ENCODE assay signal across 1 cellular context in genomic region chr15:40593588-40594428, GRCh38.
A peak's percentile ranks its signal among the peaks of the same experiment; 100 is the strongest.
TF ChIP-seq lines count a peak whose summit lies in the region.

Gene KNL1 (plus strand): TSS chr15:40594249. CDS start chr15:40602932, 8,683 bp downstream.

TF ChIP-seq in HepG2, 621 proteins besides CTCF, POLR2A, EP300 and RAD21 (continued from another document and continues in another):
- TF ChIP-seq, protein P1, sequence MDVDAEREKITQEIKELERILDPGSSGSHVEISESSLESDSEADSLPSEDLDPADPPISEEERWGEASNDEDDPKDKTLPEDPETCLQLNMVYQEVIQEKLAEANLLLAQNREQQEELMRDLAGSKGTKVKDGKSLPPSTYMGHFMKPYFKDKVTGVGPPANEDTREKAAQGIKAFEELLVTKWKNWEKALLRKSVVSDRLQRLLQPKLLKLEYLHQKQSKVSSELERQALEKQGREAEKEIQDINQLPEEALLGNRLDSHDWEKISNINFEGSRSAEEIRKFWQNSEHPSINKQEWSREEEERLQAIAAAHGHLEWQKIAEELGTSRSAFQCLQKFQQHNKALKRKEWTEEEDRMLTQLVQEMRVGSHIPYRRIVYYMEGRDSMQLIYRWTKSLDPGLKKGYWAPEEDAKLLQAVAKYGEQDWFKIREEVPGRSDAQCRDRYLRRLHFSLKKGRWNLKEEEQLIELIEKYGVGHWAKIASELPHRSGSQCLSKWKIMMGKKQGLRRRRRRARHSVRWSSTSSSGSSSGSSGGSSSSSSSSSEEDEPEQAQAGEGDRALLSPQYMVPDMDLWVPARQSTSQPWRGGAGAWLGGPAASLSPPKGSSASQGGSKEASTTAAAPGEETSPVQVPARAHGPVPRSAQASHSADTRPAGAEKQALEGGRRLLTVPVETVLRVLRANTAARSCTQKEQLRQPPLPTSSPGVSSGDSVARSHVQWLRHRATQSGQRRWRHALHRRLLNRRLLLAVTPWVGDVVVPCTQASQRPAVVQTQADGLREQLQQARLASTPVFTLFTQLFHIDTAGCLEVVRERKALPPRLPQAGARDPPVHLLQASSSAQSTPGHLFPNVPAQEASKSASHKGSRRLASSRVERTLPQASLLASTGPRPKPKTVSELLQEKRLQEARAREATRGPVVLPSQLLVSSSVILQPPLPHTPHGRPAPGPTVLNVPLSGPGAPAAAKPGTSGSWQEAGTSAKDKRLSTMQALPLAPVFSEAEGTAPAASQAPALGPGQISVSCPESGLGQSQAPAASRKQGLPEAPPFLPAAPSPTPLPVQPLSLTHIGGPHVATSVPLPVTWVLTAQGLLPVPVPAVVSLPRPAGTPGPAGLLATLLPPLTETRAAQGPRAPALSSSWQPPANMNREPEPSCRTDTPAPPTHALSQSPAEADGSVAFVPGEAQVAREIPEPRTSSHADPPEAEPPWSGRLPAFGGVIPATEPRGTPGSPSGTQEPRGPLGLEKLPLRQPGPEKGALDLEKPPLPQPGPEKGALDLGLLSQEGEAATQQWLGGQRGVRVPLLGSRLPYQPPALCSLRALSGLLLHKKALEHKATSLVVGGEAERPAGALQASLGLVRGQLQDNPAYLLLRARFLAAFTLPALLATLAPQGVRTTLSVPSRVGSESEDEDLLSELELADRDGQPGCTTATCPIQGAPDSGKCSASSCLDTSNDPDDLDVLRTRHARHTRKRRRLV (CRISPR knock-in tag; IDR thresholded peaks at IDR 0.05) = no peak
- peak; percentile 90 for TF ChIP-seq ZBTB21 (CRISPR knock-in tag; IDR thresholded peaks at IDR 0.05)
- peak; percentile 53; the same call in 1 of the 2 replicates for TF ChIP-seq TAF1 (CRISPR knock-in tag; IDR thresholded peaks at IDR 0.05)
- peak; percentile 52; the same call in 1 of the 2 replicates for TF ChIP-seq SMC3 (IDR thresholded peaks at IDR 0.05; ENCODE audit: low read length)
- TF ChIP-seq MIER3 (CRISPR knock-in tag; IDR thresholded peaks at IDR 0.05; ENCODE audit: borderline replicate concordance) = peak; percentile 55; the same call in 1 of the 2 replicates
- TF ChIP-seq PBX3 (CRISPR knock-in tag; IDR thresholded peaks at IDR 0.05; ENCODE audit: borderline replicate concordance) = 0 out of 2 replicates have a peak, but pooled peaks have one; percentile 58
- TF ChIP-seq ZFP1 (CRISPR knock-in tag; IDR thresholded peaks at IDR 0.05) = peak; percentile 61; the same call in 1 of the 2 replicates
- TF ChIP-seq CBX2 (IDR thresholded peaks at IDR 0.05; ENCODE audit: low read depth, low read length) = no peak
- TF ChIP-seq CBX2 (CRISPR knock-in tag; IDR thresholded peaks at IDR 0.05; ENCODE audit: low read depth) = no peak
- TF ChIP-seq ZNF501 (CRISPR knock-in tag; IDR thresholded peaks at IDR 0.05) = peak; percentile 87
- no peak for TF ChIP-seq SETDB1 (CRISPR knock-in tag; IDR thresholded peaks at IDR 0.05; ENCODE audit: borderline replicate concordance)
- TF ChIP-seq RBM22 (optimal IDR thresholded peaks at IDR 0.05; ENCODE audit: low read length) = peak; percentile 93
- no peak for TF ChIP-seq SNRNP70 (IDR thresholded peaks at IDR 0.05; ENCODE audit: low read depth, low read length)
- peak; percentile 58 for TF ChIP-seq SNAPC2 (CRISPR knock-in tag; IDR thresholded peaks at IDR 0.05)
- TF ChIP-seq JUND (CRISPR knock-in tag; IDR thresholded peaks at IDR 0.05) = no peak; the same call in 1 of the 2 replicates
- peak; percentile 85; the same call in 1 of the 2 replicates for TF ChIP-seq BORCS8-MEF2B (CRISPR knock-in tag; IDR thresholded peaks at IDR 0.05)
- TF ChIP-seq ZHX1 (CRISPR knock-in tag; IDR thresholded peaks at IDR 0.05; ENCODE audit: low read depth) = peak; percentile 99
- TF ChIP-seq, protein P2, sequence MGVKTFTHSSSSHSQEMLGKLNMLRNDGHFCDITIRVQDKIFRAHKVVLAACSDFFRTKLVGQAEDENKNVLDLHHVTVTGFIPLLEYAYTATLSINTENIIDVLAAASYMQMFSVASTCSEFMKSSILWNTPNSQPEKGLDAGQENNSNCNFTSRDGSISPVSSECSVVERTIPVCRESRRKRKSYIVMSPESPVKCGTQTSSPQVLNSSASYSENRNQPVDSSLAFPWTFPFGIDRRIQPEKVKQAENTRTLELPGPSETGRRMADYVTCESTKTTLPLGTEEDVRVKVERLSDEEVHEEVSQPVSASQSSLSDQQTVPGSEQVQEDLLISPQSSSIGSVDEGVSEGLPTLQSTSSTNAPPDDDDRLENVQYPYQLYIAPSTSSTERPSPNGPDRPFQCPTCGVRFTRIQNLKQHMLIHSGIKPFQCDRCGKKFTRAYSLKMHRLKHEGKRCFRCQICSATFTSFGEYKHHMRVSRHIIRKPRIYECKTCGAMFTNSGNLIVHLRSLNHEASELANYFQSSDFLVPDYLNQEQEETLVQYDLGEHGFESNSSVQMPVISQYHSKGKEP (CRISPR knock-in tag; IDR thresholded peaks at IDR 0.05) = 0 out of 2 replicates have a peak, but pooled peaks have one; percentile 50
- TF ChIP-seq SALL1 (CRISPR knock-in tag; IDR thresholded peaks at IDR 0.05) = peak; percentile 79
- peak; percentile 74; the same call in 1 of the 2 replicates for TF ChIP-seq ZKSCAN8 (CRISPR knock-in tag; IDR thresholded peaks at IDR 0.05; ENCODE audit: borderline replicate concordance)
- no peak for TF ChIP-seq GZF1 (CRISPR knock-in tag; IDR thresholded peaks at IDR 0.05)
- TF ChIP-seq SOX5 (CRISPR knock-in tag; IDR thresholded peaks at IDR 0.05; ENCODE audit: borderline replicate concordance) = peak; percentile 55; the same call in 1 of the 2 replicates
- TF ChIP-seq, protein P3, sequence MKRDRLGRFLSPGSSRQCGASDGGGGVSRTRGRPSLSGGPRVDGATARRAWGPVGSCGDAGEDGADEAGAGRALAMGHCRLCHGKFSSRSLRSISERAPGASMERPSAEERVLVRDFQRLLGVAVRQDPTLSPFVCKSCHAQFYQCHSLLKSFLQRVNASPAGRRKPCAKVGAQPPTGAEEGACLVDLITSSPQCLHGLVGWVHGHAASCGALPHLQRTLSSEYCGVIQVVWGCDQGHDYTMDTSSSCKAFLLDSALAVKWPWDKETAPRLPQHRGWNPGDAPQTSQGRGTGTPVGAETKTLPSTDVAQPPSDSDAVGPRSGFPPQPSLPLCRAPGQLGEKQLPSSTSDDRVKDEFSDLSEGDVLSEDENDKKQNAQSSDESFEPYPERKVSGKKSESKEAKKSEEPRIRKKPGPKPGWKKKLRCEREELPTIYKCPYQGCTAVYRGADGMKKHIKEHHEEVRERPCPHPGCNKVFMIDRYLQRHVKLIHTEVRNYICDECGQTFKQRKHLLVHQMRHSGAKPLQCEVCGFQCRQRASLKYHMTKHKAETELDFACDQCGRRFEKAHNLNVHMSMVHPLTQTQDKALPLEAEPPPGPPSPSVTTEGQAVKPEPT (CRISPR knock-in tag; IDR thresholded peaks at IDR 0.05; ENCODE audit: low read depth) = no peak
- peak; percentile 100 for TF ChIP-seq CEBPG (CRISPR knock-in tag; IDR thresholded peaks at IDR 0.05)
- TF ChIP-seq ZNF446 (CRISPR knock-in tag; IDR thresholded peaks at IDR 0.05) = 0 out of 2 replicates have a peak, but pooled peaks have one; percentile 46
- peak; percentile 82 for TF ChIP-seq KDM4B (CRISPR knock-in tag; IDR thresholded peaks at IDR 0.05)
- no peak for TF ChIP-seq ZNF251 (CRISPR knock-in tag; IDR thresholded peaks at IDR 0.05)
- TF ChIP-seq, protein P4, sequence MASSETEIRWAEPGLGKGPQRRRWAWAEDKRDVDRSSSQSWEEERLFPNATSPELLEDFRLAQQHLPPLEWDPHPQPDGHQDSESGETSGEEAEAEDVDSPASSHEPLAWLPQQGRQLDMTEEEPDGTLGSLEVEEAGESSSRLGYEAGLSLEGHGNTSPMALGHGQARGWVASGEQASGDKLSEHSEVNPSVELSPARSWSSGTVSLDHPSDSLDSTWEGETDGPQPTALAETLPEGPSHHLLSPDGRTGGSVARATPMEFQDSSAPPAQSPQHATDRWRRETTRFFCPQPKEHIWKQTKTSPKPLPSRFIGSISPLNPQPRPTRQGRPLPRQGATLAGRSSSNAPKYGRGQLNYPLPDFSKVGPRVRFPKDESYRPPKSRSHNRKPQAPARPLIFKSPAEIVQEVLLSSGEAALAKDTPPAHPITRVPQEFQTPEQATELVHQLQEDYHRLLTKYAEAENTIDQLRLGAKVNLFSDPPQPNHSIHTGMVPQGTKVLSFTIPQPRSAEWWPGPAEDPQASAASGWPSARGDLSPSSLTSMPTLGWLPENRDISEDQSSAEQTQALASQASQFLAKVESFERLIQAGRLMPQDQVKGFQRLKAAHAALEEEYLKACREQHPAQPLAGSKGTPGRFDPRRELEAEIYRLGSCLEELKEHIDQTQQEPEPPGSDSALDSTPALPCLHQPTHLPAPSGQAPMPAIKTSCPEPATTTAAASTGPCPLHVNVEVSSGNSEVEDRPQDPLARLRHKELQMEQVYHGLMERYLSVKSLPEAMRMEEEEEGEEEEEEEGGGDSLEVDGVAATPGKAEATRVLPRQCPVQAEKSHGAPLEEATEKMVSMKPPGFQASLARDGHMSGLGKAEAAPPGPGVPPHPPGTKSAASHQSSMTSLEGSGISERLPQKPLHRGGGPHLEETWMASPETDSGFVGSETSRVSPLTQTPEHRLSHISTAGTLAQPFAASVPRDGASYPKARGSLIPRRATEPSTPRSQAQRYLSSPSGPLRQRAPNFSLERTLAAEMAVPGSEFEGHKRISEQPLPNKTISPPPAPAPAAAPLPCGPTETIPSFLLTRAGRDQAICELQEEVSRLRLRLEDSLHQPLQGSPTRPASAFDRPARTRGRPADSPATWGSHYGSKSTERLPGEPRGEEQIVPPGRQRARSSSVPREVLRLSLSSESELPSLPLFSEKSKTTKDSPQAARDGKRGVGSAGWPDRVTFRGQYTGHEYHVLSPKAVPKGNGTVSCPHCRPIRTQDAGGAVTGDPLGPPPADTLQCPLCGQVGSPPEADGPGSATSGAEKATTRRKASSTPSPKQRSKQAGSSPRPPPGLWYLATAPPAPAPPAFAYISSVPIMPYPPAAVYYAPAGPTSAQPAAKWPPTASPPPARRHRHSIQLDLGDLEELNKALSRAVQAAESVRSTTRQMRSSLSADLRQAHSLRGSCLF (CRISPR knock-in tag; IDR thresholded peaks at IDR 0.05; ENCODE audit: borderline replicate concordance) = no peak
- no peak for TF ChIP-seq NFE2 (CRISPR knock-in tag; IDR thresholded peaks at IDR 0.05)
- 0 out of 2 replicates have a peak, but pooled peaks have one; percentile 37 for TF ChIP-seq ZNF562 (CRISPR knock-in tag; IDR thresholded peaks at IDR 0.05; ENCODE audit: borderline replicate concordance)
- TF ChIP-seq, protein P5, sequence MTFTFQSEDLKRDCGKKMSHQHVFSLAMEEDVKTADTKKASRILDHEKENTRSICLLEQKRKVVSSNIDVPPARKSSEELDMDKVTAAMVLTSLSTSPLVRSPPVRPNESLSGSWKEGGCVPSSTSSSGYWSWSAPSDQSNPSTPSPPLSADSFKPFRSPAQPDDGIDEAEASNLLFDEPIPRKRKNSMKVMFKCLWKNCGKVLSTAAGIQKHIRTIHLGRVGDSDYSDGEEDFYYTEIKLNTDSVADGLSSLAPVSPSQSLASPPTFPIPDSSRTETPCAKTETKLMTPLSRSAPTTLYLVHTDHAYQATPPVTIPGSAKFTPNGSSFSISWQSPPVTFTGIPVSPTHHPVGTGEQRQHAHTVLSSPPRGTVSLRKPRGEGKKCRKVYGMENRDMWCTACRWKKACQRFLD (CRISPR knock-in tag; IDR thresholded peaks at IDR 0.05; ENCODE audit: borderline replicate concordance) = peak; percentile 55; the same call in 1 of the 2 replicates
- peak; percentile 78; the same call in 1 of the 2 replicates for TF ChIP-seq ZNF75D (CRISPR knock-in tag; IDR thresholded peaks at IDR 0.05; ENCODE audit: borderline replicate concordance)
- TF ChIP-seq SALL2 (CRISPR knock-in tag; IDR thresholded peaks at IDR 0.05) = no peak; the same call in 1 of the 2 replicates
- TF ChIP-seq ZNF614 (CRISPR knock-in tag; IDR thresholded peaks at IDR 0.05; ENCODE audit: borderline replicate concordance) = peak; percentile 75; the same call in 1 of the 2 replicates
- 0 out of 2 replicates have a peak, but pooled peaks have one; percentile 54 for TF ChIP-seq CHD4 (IDR thresholded peaks at IDR 0.05; ENCODE audit: borderline replicate concordance, low read length)
- peak; percentile 69; the same call in 1 of the 2 replicates for TF ChIP-seq PHF21A (CRISPR knock-in tag; IDR thresholded peaks at IDR 0.05)
- peak; percentile 32; the same call in 1 of the 2 replicates for TF ChIP-seq ZNF205 (CRISPR knock-in tag; IDR thresholded peaks at IDR 0.05)
- TF ChIP-seq FUBP1 (CRISPR knock-in tag; IDR thresholded peaks at IDR 0.05; ENCODE audit: borderline replicate concordance) = no peak
- TF ChIP-seq ZNF543 (CRISPR knock-in tag; IDR thresholded peaks at IDR 0.05) = 0 out of 2 replicates have a peak, but pooled peaks have one; percentile 33
- no peak for TF ChIP-seq ZNF776 (CRISPR knock-in tag; IDR thresholded peaks at IDR 0.05)
- TF ChIP-seq SIN3A (IDR thresholded peaks at IDR 0.05; ENCODE audit: borderline replicate concordance, low read depth, low read length) = peak; percentile 100
